In the genomic region with DNA sequence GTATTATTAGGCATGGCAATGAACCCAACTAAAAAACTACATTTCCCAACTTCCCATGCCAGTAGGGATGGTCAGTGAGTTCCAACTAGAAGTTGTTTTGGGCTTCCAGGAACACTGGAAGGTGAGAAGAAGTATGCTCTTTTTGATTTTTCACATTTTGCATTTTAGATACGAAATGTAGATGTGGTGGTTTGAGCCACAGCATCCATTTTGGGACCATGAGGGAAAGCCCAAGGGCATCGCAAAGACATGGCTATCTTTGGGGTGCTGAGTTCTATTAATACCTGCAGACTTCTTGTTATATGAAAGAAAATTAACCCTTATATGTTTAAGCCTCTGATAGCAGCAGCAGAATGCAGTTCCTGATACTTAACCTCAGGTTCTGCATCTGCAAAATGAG, we compare ENCODE assay signal across 29 cellular contexts.
"Had no signal": no experiment of that assay in that cellular context is flagged by ENCODE, and none has a peak within 500 bp of the region (broad histone marks: within the 10 kb centered on the region; RNA-seq: fewer than 3 reads in every experiment).

No MANE protein-coding gene starts in this region.

- H3K27ac ChIP-seq: neural progenitor cell, ovary, parathyroid adenoma, psoas muscle, right lobe of liver, sigmoid colon, stomach, thoracic aorta, thyroid gland, tibial nerve, upper lobe of left lung, vagina had no signal

- H3K4me2 ChIP-seq: neural progenitor cell had no signal

- H3K4me1 Mint-ChIP-seq: stimulated activated effector memory CD8-positive, alpha-beta T cell treated with anti-CD3 and anti-CD28 coated beads, Interleukin-12 subunit alpha, Interleukin-12 subunit beta, amount 100 ng/mL, for 72 hours; stimulated activated naive B cell treated with anti-CD40 and anti-IgM and Interleukin-4, amounts not matched to agents 10 μg/mL and 1 μg/mL and 100 μg/mL, for 72 hours had no signal

- DNase-seq: naive thymus-derived CD8-positive, alpha-beta T cell; occipital lobe; ovary; posterior cingulate gyrus; psoas muscle; right cardiac atrium; right lobe of liver; sigmoid colon; small intestine; stimulated activated CD4-positive, alpha-beta T cell treated with anti-CD3 and anti-CD28 coated beads, Interleukin-15, amount 100 ng/mL, for 24 hours; stimulated activated CD4-positive, alpha-beta T cell treated with anti-CD3 and anti-CD28 coated beads, Interleukin-2, amount 100 ng/mL, for 24 hours; stimulated activated CD4-positive, alpha-beta T cell treated with anti-CD3 and anti-CD28 coated beads, Interleukin-2, amount 100 ng/mL, for 48 hours; stimulated activated CD4-positive, alpha-beta T cell treated with anti-CD3 and anti-CD28 coated beads, Interleukin-4, amount 100 ng/mL, for 24 hours; stimulated activated naive B cell treated with anti-CD40 and anti-IgM and Interleukin-4, amounts not matched to agents 10 μg/mL and 1 μg/mL and 100 μg/mL, for 72 hours; stimulated activated naive CD4-positive, alpha-beta T cell treated with Interleukin-2 at 50 U/mL for 16 hours; stomach; thyroid gland; trophoblast cell; upper lobe of left lung had no signal

- H2AFZ ChIP-seq: neural progenitor cell, parathyroid adenoma had no signal

- H3K27ac Mint-ChIP-seq: naive thymus-derived CD8-positive, alpha-beta T cell; natural killer cell treated with Interleukin-12 subunit alpha and Interleukin-12 subunit beta and Interleukin-15 and Interleukin-18, amount 100 ng/mL, for 72 hours; neural progenitor cell; progenitor cell of endocrine pancreas; stimulated activated effector memory CD8-positive, alpha-beta T cell treated with anti-CD3 and anti-CD28 coated beads, Interleukin-12 subunit alpha, Interleukin-12 subunit beta, amount 100 ng/mL, for 72 hours; stimulated activated naive B cell treated with anti-CD40 and anti-IgM and Interleukin-4, amounts not matched to agents 10 μg/mL and 1 μg/mL and 100 μg/mL, for 72 hours; stimulated activated naive CD8-positive, alpha-beta T cell treated with anti-CD3 and anti-CD28 coated beads, Interleukin-15, Interleukin-2, amounts not matched to agents 100 ng/mL and 50 ng/mL, for 24 hours had no signal

- H3K4me3 Mint-ChIP-seq: naive thymus-derived CD8-positive, alpha-beta T cell; natural killer cell treated with Interleukin-12 subunit alpha and Interleukin-12 subunit beta and Interleukin-15 and Interleukin-18, amount 100 ng/mL, for 72 hours; neural progenitor cell; stimulated activated effector memory CD8-positive, alpha-beta T cell treated with anti-CD3 and anti-CD28 coated beads, Interleukin-12 subunit alpha, Interleukin-12 subunit beta, amount 100 ng/mL, for 72 hours; stimulated activated naive B cell treated with anti-CD40 and anti-IgM and Interleukin-4, amounts not matched to agents 10 μg/mL and 1 μg/mL and 100 μg/mL, for 72 hours; stimulated activated naive CD8-positive, alpha-beta T cell treated with anti-CD3 and anti-CD28 coated beads, Interleukin-15, Interleukin-2, amounts not matched to agents 100 ng/mL and 50 ng/mL, for 24 hours had no signal

- H3K9me3 ChIP-seq: ovary, psoas muscle, right lobe of liver, sigmoid colon, stomach, thoracic aorta, thyroid gland, tibial nerve, upper lobe of left lung, vagina had no signal

- H3K4me1 ChIP-seq: vagina had no signal

- H3K4me3 ChIP-seq: neural progenitor cell, ovary, psoas muscle, right lobe of liver, sigmoid colon, stomach, thoracic aorta, thyroid gland, tibial nerve, upper lobe of left lung, vagina had no signal

- H3K27me3 ChIP-seq: neural progenitor cell, ovary, right lobe of liver, sigmoid colon, stomach, thyroid gland, tibial nerve, upper lobe of left lung, vagina had no signal

- H3K36me3 ChIP-seq: neural progenitor cell, ovary, right lobe of liver, sigmoid colon, stomach, thoracic aorta, thyroid gland, tibial nerve, upper lobe of left lung, vagina had no signal

- FAIRE-seq: small intestine, urothelium cell line had no signal

- H3K9ac ChIP-seq: neural progenitor cell, parathyroid adenoma had no signal

- H3K36me3 Mint-ChIP-seq: naive thymus-derived CD8-positive, alpha-beta T cell; natural killer cell treated with Interleukin-12 subunit alpha and Interleukin-12 subunit beta and Interleukin-15 and Interleukin-18, amount 100 ng/mL, for 72 hours; stimulated activated effector memory CD8-positive, alpha-beta T cell treated with anti-CD3 and anti-CD28 coated beads, Interleukin-12 subunit alpha, Interleukin-12 subunit beta, amount 100 ng/mL, for 72 hours; stimulated activated naive B cell treated with anti-CD40 and anti-IgM and Interleukin-4, amounts not matched to agents 10 μg/mL and 1 μg/mL and 100 μg/mL, for 72 hours had no signal

- ATAC-seq: naive thymus-derived CD8-positive, alpha-beta T cell; natural killer cell treated with Interleukin-12 subunit alpha and Interleukin-12 subunit beta and Interleukin-15 and Interleukin-18, amount 100 ng/mL, for 72 hours; psoas muscle; right cardiac atrium; right lobe of liver; stimulated activated effector memory CD8-positive, alpha-beta T cell treated with anti-CD3 and anti-CD28 coated beads, Interleukin-12 subunit alpha, Interleukin-12 subunit beta, amount 100 ng/mL, for 72 hours; stimulated activated naive B cell treated with anti-CD40 and anti-IgM and Interleukin-4, amounts not matched to agents 10 μg/mL and 1 μg/mL and 100 μg/mL, for 72 hours had no signal

- H3K9me3 Mint-ChIP-seq: neural progenitor cell; stimulated activated effector memory CD8-positive, alpha-beta T cell treated with anti-CD3 and anti-CD28 coated beads, Interleukin-12 subunit alpha, Interleukin-12 subunit beta, amount 100 ng/mL, for 72 hours; stimulated activated naive CD8-positive, alpha-beta T cell treated with anti-CD3 and anti-CD28 coated beads, Interleukin-15, Interleukin-2, amounts not matched to agents 100 ng/mL and 50 ng/mL, for 24 hours had no signal

- H3K27me3 Mint-ChIP-seq: natural killer cell treated with Interleukin-12 subunit alpha and Interleukin-12 subunit beta and Interleukin-15 and Interleukin-18, amount 100 ng/mL, for 72 hours; progenitor cell of endocrine pancreas; stimulated activated naive CD8-positive, alpha-beta T cell treated with anti-CD3 and anti-CD28 coated beads, Interleukin-15, Interleukin-2, amounts not matched to agents 100 ng/mL and 50 ng/mL, for 24 hours had no signal
